In the genomic region with DNA sequence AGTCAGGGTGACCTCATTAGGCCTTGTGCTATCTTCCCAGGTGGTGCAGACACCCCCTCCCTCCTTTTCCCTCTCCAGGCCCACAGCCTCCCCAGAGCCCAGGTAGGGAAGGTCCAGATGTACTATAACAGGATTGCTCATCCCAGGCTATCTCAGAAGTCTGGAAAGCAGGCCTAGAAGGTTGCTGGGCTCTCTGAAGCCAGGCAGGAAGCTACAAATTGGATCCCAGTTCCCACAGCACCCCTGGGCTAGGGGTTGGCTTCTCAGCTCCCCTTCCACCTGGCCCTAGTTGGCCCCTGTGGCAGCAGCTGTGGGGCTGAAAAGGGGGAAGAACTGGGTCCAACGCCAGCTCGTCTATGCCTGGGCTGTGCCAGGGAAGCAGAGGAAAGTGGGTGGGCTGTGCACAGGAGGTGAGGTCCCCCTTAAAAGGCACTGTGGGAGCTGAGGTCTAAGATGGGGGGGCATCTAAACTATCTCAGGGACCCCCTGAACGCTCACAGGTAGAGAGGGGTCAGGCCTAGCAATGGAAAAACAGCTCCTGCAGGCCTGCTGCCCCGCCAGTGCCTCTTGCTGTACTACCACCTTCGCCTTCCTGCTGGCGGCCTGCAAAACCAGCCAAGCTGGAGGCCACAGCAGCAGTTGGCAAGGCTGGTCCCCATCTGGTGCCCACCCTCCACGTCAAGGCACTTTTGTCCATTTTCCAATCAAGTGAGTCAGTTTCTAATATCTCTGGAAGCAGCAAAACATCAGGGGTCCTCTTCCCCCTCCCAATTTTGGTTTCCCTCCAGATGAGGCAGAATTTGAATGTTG, we compare ENCODE assay signal across 1 cellular context.
TF ChIP-seq lines count a peak whose summit lies in the region.

No MANE protein-coding gene starts in this region.

TF ChIP-seq in GM12878, 131 proteins besides CTCF, POLR2A, EP300 and RAD21:
- TF ChIP-seq SPI1 (IDR thresholded peaks at IDR 0.05; ENCODE audit: borderline replicate concordance, insufficient read depth, low read depth, low read length) (no peak), ASH2L (IDR thresholded peaks at IDR 0.05; ENCODE audit: borderline replicate concordance, low read depth) (no peak), POLR2AphosphoS2 (IDR thresholded peaks at IDR 0.05; ENCODE audit: low read depth, low read length) (peak; percentile 22; the same call in 1 of the 2 replicates)
